10 cellular contexts compared by ENCODE assay signal in the genomic region with DNA sequence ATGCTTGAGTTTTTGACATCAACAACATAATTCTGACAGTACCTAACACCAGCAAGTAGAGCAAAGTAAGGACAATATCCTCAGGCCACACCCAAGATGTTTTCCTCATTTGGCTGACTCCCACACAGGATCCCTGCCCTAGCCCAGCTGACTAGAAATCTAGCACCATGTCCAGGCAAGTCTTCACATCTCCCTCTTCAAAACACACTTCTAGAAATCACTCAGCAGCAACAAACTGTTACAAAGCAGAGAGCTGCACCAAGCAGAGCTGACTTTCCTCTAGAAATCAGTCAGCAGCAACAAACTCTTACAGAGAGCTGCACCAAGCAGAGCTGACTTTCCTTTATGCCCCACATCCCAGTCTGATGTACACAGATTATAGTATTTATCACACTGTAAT. TPM values are rescaled to one million over a fixed set of nuclear protein-coding genes. Genes with fewer than 3 reads are reported as not detected.
A peak's percentile ranks its signal among the peaks of the same experiment; 100 is the strongest.
DNase-seq lines count a peak whose midpoint lies in the region; ATAC-seq lines count a peak whose summit lies in the region.
"Had no signal": no experiment of that assay in that cellular context is flagged by ENCODE, and none has a peak within 500 bp of the region (broad histone marks: within the 10 kb centered on the region; RNA-seq: fewer than 3 reads in every experiment).

No MANE protein-coding gene starts in this region.

- peak; percentile 83 for ATAC-seq in HG03521 (IDR thresholded peaks at IDR 0.05; ENCODE audit: unreplicated experiment)

- H4K20me1 ChIP-seq in GM23248 (ENCODE audit: insufficient read depth) = no peaks in the 10 kb centered on the region

- H3K27ac ChIP-seq in GM23248 = no peak overlapping the region
- H3K27ac ChIP-seq: dorsolateral prefrontal cortex had no signal

- H3K9ac ChIP-seq in GM23248 = no peak overlapping the region

- CTCF ChIA-PET in activated naive CD4-positive, alpha-beta T cell treated with anti-CD3 and anti-CD28 coated beads for 36 hours (lab: Charles Lee) = no interaction called here

- peak; percentile 66 for DNase-seq in activated naive CD4-positive, alpha-beta T cell treated with anti-CD3 and anti-CD28 coated beads for 36 hours
- DNase-seq in activated naive CD4-positive, alpha-beta T cell treated with Interleukin-2 at 50 U/mL for 16 hours = no peak
- DNase-seq in GM23248 (no peak), myocyte (ENCODE audit: low read depth) (peak; percentile 17), MV-4-11 (lab: John Stamatoyannopoulos, UW) (no peak), NCI-H748 treated with DMSO at 0.1 percent for 48 hours (lab: John Stamatoyannopoulos, UW) (no peak), T1000 (lab: John Stamatoyannopoulos, UW) (no peak)
- DNase-seq: dorsolateral prefrontal cortex, NCI-H510A treated with DMSO at 0.1 percent for 48 hours had no signal

- H3K4me1 Mint-ChIP-seq in activated naive CD4-positive, alpha-beta T cell treated with anti-CD3 and anti-CD28 coated beads for 36 hours (ENCODE audit: low read depth) = peaks cover 29% of the 10 kb centered on the region

- no peak overlapping the region for H3K4me3 ChIP-seq in GM23248
- H3K4me3 ChIP-seq: dorsolateral prefrontal cortex had no signal

- H3K9me2 ChIP-seq in GM23248 (ENCODE audit: insufficient read depth) = no peaks in the 10 kb centered on the region

- in situ Hi-C loops in GM23248 (cut with MboI) = no loop called here

- no peaks in the 10 kb centered on the region for H3K27me3 Mint-ChIP-seq in activated naive CD4-positive, alpha-beta T cell treated with anti-CD3 and anti-CD28 coated beads for 36 hours (ENCODE audit: low read depth)

- peaks cover 10% of the 10 kb centered on the region; the same call in 1 of the 2 replicates for H3K36me3 ChIP-seq in GM23248 (ENCODE audit: low read depth)

- H3K79me2 ChIP-seq in GM23248 (ENCODE audit: insufficient read depth) = peaks cover 58% of the 10 kb centered on the region

- H3K4me2 ChIP-seq in GM23248 (ENCODE audit: unreplicated experiment) = no peak overlapping the region

- no peaks in the 10 kb centered on the region for H3K4me1 ChIP-seq in GM23248 (ENCODE audit: insufficient read depth)

- H3K36me3 Mint-ChIP-seq in activated naive CD4-positive, alpha-beta T cell treated with anti-CD3 and anti-CD28 coated beads for 36 hours (ENCODE audit: low read depth) = peaks cover 41% of the 10 kb centered on the region

- H3K9me3 Mint-ChIP-seq in activated naive CD4-positive, alpha-beta T cell treated with anti-CD3 and anti-CD28 coated beads for 36 hours = no peaks in the 10 kb centered on the region

- H2AFZ ChIP-seq in GM23248 = peak overlapping the region; percentile 26; the same call in 1 of the 2 replicates

- intact Hi-C loops in activated naive CD4-positive, alpha-beta T cell treated with anti-CD3 and anti-CD28 coated beads for 36 hours (cut with micrococcal nuclease) = loop anchor here (1.0 to 5.0 kb wide), 4 partner anchors 8 to 336 kb away; a partner anchor contains a TSS

- no peaks in the 10 kb centered on the region for H3K9me3 ChIP-seq in GM23248 (ENCODE audit: low read depth)

- H3K27me3 ChIP-seq in GM23248 (replicated peaks; ENCODE audit: insufficient read depth) = no peaks in the 10 kb centered on the region
- H3K27me3 ChIP-seq: dorsolateral prefrontal cortex had no signal

- H3K4me3 Mint-ChIP-seq in activated naive CD4-positive, alpha-beta T cell treated with anti-CD3 and anti-CD28 coated beads for 36 hours = peak overlapping the region; percentile 23

- H3K27ac Mint-ChIP-seq in activated naive CD4-positive, alpha-beta T cell treated with anti-CD3 and anti-CD28 coated beads for 36 hours = peak overlapping the region; percentile 27

- H3F3A ChIP-seq in GM23248 (ENCODE audit: insufficient read depth) = no peaks in the 10 kb centered on the region

RNA-seq across cellular contexts. Expression of a gene that starts 7.7 kb away (rescaled TPM):
- total RNA-seq in activated naive CD4-positive, alpha-beta T cell treated with anti-CD3 and anti-CD28 coated beads for 36 hours = 10 to 100 TPM; 18.6 to 20.4 TPM
- total RNA-seq in GM23248 (2014; rRNA removed; shearing (Covaris generic)) = 17.3 and 21.4 TPM in 2 replicates
- polyA plus RNA-seq in GM23248 (2016; fragmentation: Nextera tagmentation; extraction: Ambion mirVana) = 14.2 and 16.0 TPM in 2 replicates
- total RNA-seq in myocyte = 18.0 and 22.1 TPM in 2 replicates
- polyA plus RNA-seq in myocyte (2012) = 14.8 TPM

Comparison
In these comparisons a context has a peak if more than half of its experiments do, and no peak if none do; other contexts are left out.
1. DNase-seq: peak in activated naive CD4-positive, alpha-beta T cell treated with anti-CD3 and anti-CD28 coated beads for 36 hours (single experiment) and myocyte (single experiment); none in activated naive CD4-positive, alpha-beta T cell treated with Interleukin-2 at 50 U/mL for 16 hours (single experiment), GM23248 (single experiment), MV-4-11 (single experiment), NCI-H748 treated with DMSO at 0.1 percent for 48 hours (single experiment) and T1000 (single experiment).